Comparison of ENCODE assay signal across 8 cellular contexts in genomic region chr16:70065376-70065745, GRCh38. TPM values are rescaled to one million over a fixed set of nuclear protein-coding genes. Genes with fewer than 3 reads are reported as not detected.
DNase-seq lines count a peak whose midpoint lies in the region; ATAC-seq and TF ChIP-seq lines count a peak whose summit lies in the region.
"Not testable (repeated sequence)": the region's sequence is repeated elsewhere in the genome, so short reads cannot be mapped to it uniquely, and the experiment has no call there.

No MANE protein-coding gene starts in this region.

- H3K4me1 ChIP-seq in GM23248 (ENCODE audit: insufficient read depth): peaks cover 11% of the 10 kb centered on the region
- H3K4me1 ChIP-seq in tibial nerve: peaks cover 0 to 29% (median 0%) of the 10 kb centered on the region in 4 donors

- H3K9me3 Mint-ChIP-seq in brain: not testable (repeated sequence)

- H3K79me2 ChIP-seq in GM23248 (ENCODE audit: insufficient read depth): peaks cover 64% of the 10 kb centered on the region
- H3K79me2 ChIP-seq in neural cell (replicated peaks; ENCODE audit: insufficient read depth, low read length): not testable (repeated sequence)

- intact Hi-C loops in left ventricle myocardium superior (cut with micrococcal nuclease): not testable (repeated sequence)

- H3K27me3 Mint-ChIP-seq in T-helper 17 cell, brain: not testable (repeated sequence)

- not testable (repeated sequence) for H3K36me3 ChIP-seq in GM23248 (ENCODE audit: low read depth); neural cell (ENCODE audit: insufficient read depth, low read length); tibial nerve

- not testable (repeated sequence) for H3K4me1 Mint-ChIP-seq in T-helper 17 cell
- peaks cover 20% of the 10 kb centered on the region for H3K4me1 Mint-ChIP-seq in brain

- H3F3A ChIP-seq in GM23248 (ENCODE audit: insufficient read depth); neural cell (ENCODE audit: insufficient read depth, low read length, poor library complexity, severe bottlenecking): not testable (repeated sequence)

- TF ChIP-seq EP300 in neural cell (conservative IDR thresholded peaks at IDR 0.05; ENCODE audit: poor library complexity, severe bottlenecking); tibial nerve (IDR thresholded peaks at IDR 0.05): not testable (repeated sequence)

- ATAC-seq in HG03378 (IDR thresholded peaks at IDR 0.05; ENCODE audit: unreplicated experiment) (peak; percentile 13), T-helper 17 cell (peak; percentile 39), left ventricle myocardium superior (peak; percentile 66)

- peak overlapping the region; percentile 86 for H3K4me3 Mint-ChIP-seq in T-helper 17 cell
- peak overlapping the region; percentile 85 to 86 (median 86) for H3K4me3 Mint-ChIP-seq in brain

- TF ChIP-seq CTCF in GM12875 (IDR thresholded peaks at IDR 0.05; ENCODE audit: borderline replicate concordance, insufficient read depth, low read depth, low read length); brain (conservative IDR thresholded peaks at IDR 0.05); neural cell (IDR thresholded peaks at IDR 0.05; ENCODE audit: poor library complexity, severe bottlenecking); tibial nerve (IDR thresholded peaks at IDR 0.05): not testable (repeated sequence)

- H4K20me1 ChIP-seq in GM23248 (ENCODE audit: insufficient read depth); neural cell (ENCODE audit: insufficient read depth): not testable (repeated sequence)

- peak overlapping the region; percentile 84 for H2AFZ ChIP-seq in GM23248
- H2AFZ ChIP-seq in neural cell (ENCODE audit: low read depth, low read length): not testable (repeated sequence)

- H3K4me2 ChIP-seq in GM23248 (ENCODE audit: unreplicated experiment): peak overlapping the region; percentile 87
- H3K4me2 ChIP-seq in neural cell (ENCODE audit: low read length): not testable (repeated sequence)

- H3K9ac ChIP-seq in GM23248 (peak overlapping the region; percentile 98), neural cell (ENCODE audit: low read length) (peak overlapping the region; percentile 72)

- in situ Hi-C loops in GM23248 (cut with MboI): not testable (repeated sequence)

- H3K9me2 ChIP-seq in GM23248 (ENCODE audit: insufficient read depth); neural cell (ENCODE audit: insufficient read depth, low read length): not testable (repeated sequence)

- H3K27ac ChIP-seq in GM23248 (peak overlapping the region; percentile 80), neural cell (ENCODE audit: low read length) (peak overlapping the region; percentile 62), tibial nerve (peak overlapping the region; percentile 90 to 95 (median 90))

- not testable (repeated sequence) for H3K27me3 ChIP-seq in GM23248 (replicated peaks; ENCODE audit: insufficient read depth); neural cell (ENCODE audit: insufficient read depth, low read depth, low read length); tibial nerve

- not testable (repeated sequence) for H3K9me3 ChIP-seq in GM23248 (ENCODE audit: low read depth); T-helper 17 cell (ENCODE audit: control insufficient read depth, low read length, poor library complexity, severe bottlenecking); neural cell (ENCODE audit: low read length); tibial nerve

- not testable (repeated sequence) for TF ChIP-seq POLR2A in tibial nerve (IDR thresholded peaks at IDR 0.05)

- 0 to 1% methylated on average over 2 to 22 of the region's 40 CpGs for WGBS in GM23248 (ENCODE audit: low coverage in 1 of 2, low lambda C conversion rate in 2 of 2, missing lambda C conversion rate in 2 of 2), 2 experiments
- 0% methylated on average over 9 of the region's 40 CpGs; no CpG with 5 or more reads in 1 of the 2 donors for WGBS in tibial nerve, 2 donors

- H3K4me3 ChIP-seq in GM12875 (ENCODE audit: low read depth, low read length) (peak overlapping the region; percentile 65), GM23248 (peak overlapping the region; percentile 91), neural cell (ENCODE audit: low read length) (peak overlapping the region; percentile 70), tibial nerve (peak overlapping the region; percentile 72 to 90 (median 81))

- not testable (repeated sequence) for H3K36me3 Mint-ChIP-seq in T-helper 17 cell (ENCODE audit: low read depth); brain

- not testable (repeated sequence) for TF ChIP-seq RAD21 in neural cell (conservative IDR thresholded peaks at IDR 0.05)

- DNase-seq in GM23248: peak; percentile 33
- DNase-seq in T-helper 17 cell; left ventricle myocardium superior; tibial nerve (ENCODE audit: low spot score in 2 of 2): not testable (repeated sequence)

- H3K27ac Mint-ChIP-seq in T-helper 17 cell, brain: not testable (repeated sequence)

TF ChIP-seq in neural cell, 6 proteins besides CTCF, POLR2A, EP300 and RAD21:
- TF ChIP-seq REST (IDR thresholded peaks at IDR 0.05; ENCODE audit: borderline replicate concordance): peak; percentile 13

RNA-seq across cellular contexts. Expression of gene PDPR, which starts 48.8 kb away (rescaled TPM):
- 8.6 and 10.9 TPM in 2 replicates for total RNA-seq in GM23248 (2014; rRNA removed; shearing (Covaris generic))
- polyA plus RNA-seq in GM23248 (2016; fragmentation: Nextera tagmentation; extraction: Ambion mirVana) (4.9 and 5.3 TPM in 2 replicates), brain (ENCODE audit: insufficient read depth, low read depth, low replicate concordance) (23.4 TPM), neural cell (12.3 and 15.0 TPM in 2 replicates)
- total RNA-seq in T-helper 17 cell (10 to 100 TPM; 35.0 to 35.6 TPM), left ventricle myocardium superior (19.3 TPM), tibial nerve (10 to 100 TPM; 23.2 to 38.4 (median 25.8) TPM)
- 21.9 and 25.1 TPM in 2 replicates for polyA minus RNA-seq in neural cell

Comparison
In these comparisons a context has a peak if more than half of its experiments do, and no peak if none do; other contexts are left out.
1. ATAC-seq: peak in every context shown above with its lines; median percentile 66 in left ventricle myocardium superior; 39 in T-helper 17 cell; 13 in HG03378.